1 cellular context compared by ENCODE assay signal in the genomic region with DNA sequence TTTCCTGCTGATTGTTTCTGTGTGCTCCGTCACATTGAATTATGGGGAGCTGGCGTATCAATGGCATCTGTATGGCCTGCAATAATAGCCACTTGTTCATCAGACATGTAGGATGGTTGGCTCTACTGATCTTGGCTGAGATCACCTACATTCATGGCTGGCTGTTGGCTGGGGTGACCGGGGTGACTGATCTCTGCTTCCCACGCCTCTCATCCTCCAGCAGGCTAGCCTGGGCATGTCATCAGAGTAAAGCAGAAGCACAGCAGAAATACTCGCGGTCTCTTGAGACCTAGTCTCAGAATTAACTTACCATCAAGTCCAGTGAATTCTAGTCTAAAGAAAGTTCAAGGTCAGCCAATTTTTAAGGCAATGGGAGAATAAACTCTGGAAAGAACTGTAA.
TF ChIP-seq lines count a peak whose summit lies in the region.

No MANE protein-coding gene starts in this region.

TF ChIP-seq in H1, 55 proteins besides CTCF, POLR2A, EP300 and RAD21 (continued from another document):
- TF ChIP-seq, protein P1, sequence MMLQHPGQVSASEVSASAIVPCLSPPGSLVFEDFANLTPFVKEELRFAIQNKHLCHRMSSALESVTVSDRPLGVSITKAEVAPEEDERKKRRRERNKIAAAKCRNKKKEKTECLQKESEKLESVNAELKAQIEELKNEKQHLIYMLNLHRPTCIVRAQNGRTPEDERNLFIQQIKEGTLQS (IDR thresholded peaks at IDR 0.05; ENCODE audit: insufficient read depth, low read depth, low read length), result no peak
